Comparison of ENCODE assay signal across 1 cellular context in genomic region chr5:115835481-115835880, GRCh38.
TF ChIP-seq lines count a peak whose summit lies in the region.

No MANE protein-coding gene starts in this region.

TF ChIP-seq in GM23338, 12 proteins besides CTCF, POLR2A, EP300 and RAD21 (continued from another document):
- TF ChIP-seq ZNF462 (CRISPR knock-in tag; IDR thresholded peaks at IDR 0.05) (no peak), ZNF114 (CRISPR knock-in tag; IDR thresholded peaks at IDR 0.05) (no peak), ETS1 (IDR thresholded peaks at IDR 0.05) (no peak), EZH2 (IDR thresholded peaks at IDR 0.05; ENCODE audit: low read depth, unreplicated experiment) (no peak), CREB1 (CRISPR knock-in tag; IDR thresholded peaks at IDR 0.05; ENCODE audit: low read depth) (no peak), EZH2phosphoT487 (IDR thresholded peaks at IDR 0.05; ENCODE audit: unreplicated experiment) (no peak), STAT1 (IDR thresholded peaks at IDR 0.05; ENCODE audit: unreplicated experiment) (no peak), REST (IDR thresholded peaks at IDR 0.05; ENCODE audit: unreplicated experiment) (no peak)
